In genomic region chr9:128276574-128277270, GRCh38 we compare ENCODE assay signal across 8 cellular contexts. TPM values are rescaled to one million over a fixed set of nuclear protein-coding genes. Genes with fewer than 3 reads are reported as not detected.
A peak's percentile ranks its signal among the peaks of the same experiment; 100 is the strongest.
DNase-seq lines count a peak whose midpoint lies in the region; ATAC-seq and TF ChIP-seq lines count a peak whose summit lies in the region.

No MANE protein-coding gene starts in this region.

- H3K27ac Mint-ChIP-seq in activated naive CD8-positive, alpha-beta T cell treated with anti-CD3 and anti-CD28 coated beads for 36 hours = peak overlapping the region; percentile 89

- H3K4me1 ChIP-seq in HUES64 (ENCODE audit: insufficient read depth, low read length) = no peaks in the 10 kb centered on the region

- peak overlapping the region; percentile 95 for H3K4me3 Mint-ChIP-seq in activated naive CD8-positive, alpha-beta T cell treated with anti-CD3 and anti-CD28 coated beads for 36 hours

- no peak for TF ChIP-seq CTCF in retinal pigment epithelial cell (conservative IDR thresholded peaks at IDR 0.05; ENCODE audit: low read depth, low read length)

- H3K36me3 ChIP-seq in HUES64 (ENCODE audit: insufficient read depth, low read length) = peaks cover 17% of the 10 kb centered on the region

- H3K27ac ChIP-seq in HUES64 (ENCODE audit: low read depth, low read length) = peak overlapping the region; percentile 67

- 11% methylated on average over 23 of the region's 23 CpGs for WGBS in HUES64

- no peaks in the 10 kb centered on the region for H3K9me3 Mint-ChIP-seq in activated naive CD8-positive, alpha-beta T cell treated with anti-CD3 and anti-CD28 coated beads for 36 hours

- no peaks in the 10 kb centered on the region for H3K27me3 ChIP-seq in HUES64 (ENCODE audit: insufficient read depth, low read length)

- intact Hi-C loops in left ventricle myocardium superior (cut with micrococcal nuclease) = no loop called here

- H3K4me3 ChIP-seq in HUES64 (ENCODE audit: low read length) (peak overlapping the region; percentile 72), retinal pigment epithelial cell (ENCODE audit: low read length) (peak overlapping the region; percentile 90)

- H3K27me3 Mint-ChIP-seq in activated naive CD8-positive, alpha-beta T cell treated with anti-CD3 and anti-CD28 coated beads for 36 hours = no peaks in the 10 kb centered on the region

- no peaks in the 10 kb centered on the region for H3K9me3 ChIP-seq in HUES64 (ENCODE audit: insufficient read depth, low read depth, low read length)

- peaks cover 7% of the 10 kb centered on the region for H3K36me3 Mint-ChIP-seq in activated naive CD8-positive, alpha-beta T cell treated with anti-CD3 and anti-CD28 coated beads for 36 hours

- peak; percentile 8 for DNase-seq in COR-L47 (lab: John Stamatoyannopoulos, UW)
- no peak for DNase-seq in activated naive CD8-positive, alpha-beta T cell treated with anti-CD3 and anti-CD28 coated beads for 36 hours
- DNase-seq in left ventricle myocardium superior = peak; percentile 48
- no peak for DNase-seq in retinal pigment epithelial cell (ENCODE audit: low read depth)
- DNase-seq in mesenteric fat pad (ENCODE audit: low spot score) = no peak

- peaks cover 30% of the 10 kb centered on the region for H3K4me1 Mint-ChIP-seq in activated naive CD8-positive, alpha-beta T cell treated with anti-CD3 and anti-CD28 coated beads for 36 hours

- ATAC-seq in left ventricle myocardium superior (peak; percentile 25), GM19351 (IDR thresholded peaks at IDR 0.05; ENCODE audit: unreplicated experiment) (no peak), HG03432 (IDR thresholded peaks at IDR 0.05; ENCODE audit: unreplicated experiment) (no peak)

- peak overlapping the region; percentile 76 for H3K9ac ChIP-seq in HUES64 (ENCODE audit: low read depth, low read length)

RNA-seq across cellular contexts. Expression of gene SWI5, which starts 0.6 kb away (rescaled TPM):
- polyA plus RNA-seq in HUES64 (2013, experiment 1 of 2) = 19.7 TPM
- 21.7 TPM for polyA plus RNA-seq in HUES64 (2013, experiment 2 of 2)
- 10 to 100 TPM; 16.9 to 19.4 TPM for total RNA-seq in activated naive CD8-positive, alpha-beta T cell treated with anti-CD3 and anti-CD28 coated beads for 36 hours
- total RNA-seq in left ventricle myocardium superior (16.2 TPM), mesenteric fat pad (16.0 TPM)

RNA-seq across cellular contexts. Expression of gene GOLGA2, which starts 0.9 kb away (rescaled TPM):
- 22.2 TPM for polyA plus RNA-seq in HUES64 (2013, experiment 1 of 2)
- polyA plus RNA-seq in HUES64 (2013, experiment 2 of 2) = 24.2 TPM
- 10 to 100 TPM; 23.4 to 24.3 TPM for total RNA-seq in activated naive CD8-positive, alpha-beta T cell treated with anti-CD3 and anti-CD28 coated beads for 36 hours
- 83.5 TPM for total RNA-seq in left ventricle myocardium superior
- total RNA-seq in mesenteric fat pad = 130 TPM

RNA-seq across cellular contexts. Expression of gene TRUB2, which starts 45.5 kb away (rescaled TPM):
- 27.9 TPM for polyA plus RNA-seq in HUES64 (2013, experiment 1 of 2)
- polyA plus RNA-seq in HUES64 (2013, experiment 2 of 2) = 23.9 TPM
- 10 to 100 TPM; 43.5 to 45.4 TPM for total RNA-seq in activated naive CD8-positive, alpha-beta T cell treated with anti-CD3 and anti-CD28 coated beads for 36 hours
- total RNA-seq in left ventricle myocardium superior (41.4 TPM), mesenteric fat pad (25.0 TPM)

RNA-seq across cellular contexts. Expression of gene COQ4, which starts 45.9 kb away (rescaled TPM):
- 26.3 TPM for polyA plus RNA-seq in HUES64 (2013, experiment 1 of 2)
- polyA plus RNA-seq in HUES64 (2013, experiment 2 of 2) = 19.9 TPM
- 10 to 100 TPM; 41.4 to 45.6 TPM for total RNA-seq in activated naive CD8-positive, alpha-beta T cell treated with anti-CD3 and anti-CD28 coated beads for 36 hours
- 30.7 TPM for total RNA-seq in left ventricle myocardium superior
- total RNA-seq in mesenteric fat pad = 25.7 TPM

Comparison
In these comparisons a context has a peak if more than half of its experiments do, and no peak if none do; other contexts are left out.
1. DNase-seq: peak in COR-L47 (single experiment) and left ventricle myocardium superior (single experiment); none in activated naive CD8-positive, alpha-beta T cell treated with anti-CD3 and anti-CD28 coated beads for 36 hours (single experiment), retinal pigment epithelial cell (single experiment) and mesenteric fat pad (single experiment).